Comparison of ENCODE assay signal across 31 cellular contexts in the genomic region with DNA sequence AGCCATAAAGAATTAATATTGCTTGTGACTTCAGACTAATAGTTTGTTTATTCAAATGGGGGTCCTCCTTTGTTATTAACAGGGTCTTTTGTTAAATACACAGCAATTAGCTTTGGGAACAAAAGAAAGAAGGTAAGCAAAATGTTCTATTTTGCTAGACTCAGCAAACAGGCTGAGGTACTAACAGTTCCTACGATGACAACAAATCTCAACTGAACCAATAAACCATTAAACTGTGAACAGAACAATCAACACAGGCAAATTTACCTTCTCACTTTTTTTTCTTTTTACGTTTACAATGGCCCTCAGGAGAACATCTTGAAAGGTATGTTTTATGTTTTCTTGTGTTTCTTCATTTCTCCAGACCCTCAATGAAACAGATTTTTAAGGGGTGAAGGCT.
DNase-seq lines count a peak whose midpoint lies in the region; ATAC-seq and TF ChIP-seq lines count a peak whose summit lies in the region.
"Had no signal": no experiment of that assay in that cellular context is flagged by ENCODE, and none has a peak within 500 bp of the region (broad histone marks: within the 10 kb centered on the region; RNA-seq: fewer than 3 reads in every experiment).

No MANE protein-coding gene starts in this region.

- no peaks in the 10 kb centered on the region for H3K9me3 ChIP-seq in left ventricle myocardium inferior (replicated peaks)
- H3K9me3 ChIP-seq in heart left ventricle: no peaks in the 10 kb centered on the region
- no peaks in the 10 kb centered on the region for H3K9me3 ChIP-seq in stomach
- no peaks in the 10 kb centered on the region for H3K9me3 ChIP-seq in tibial nerve
- H3K9me3 ChIP-seq in GM23248 (ENCODE audit: low read depth): no peaks in the 10 kb centered on the region
- H3K9me3 ChIP-seq: left lung, SK-N-SH had no signal

- in situ Hi-C loops in GM23248 (cut with MboI): no loop called here

- H3K4me3 ChIP-seq in left ventricle myocardium inferior (no peak overlapping the region), heart left ventricle (no peak overlapping the region), stomach (no peak overlapping the region), tibial nerve (no peak overlapping the region), GM23248 (no peak overlapping the region)
- H3K4me3 ChIP-seq: coronary artery, left lung had no signal

- peaks cover 42% of the 10 kb centered on the region for H3K4me1 Mint-ChIP-seq in brain
- H3K4me1 Mint-ChIP-seq: activated CD8-positive, alpha-beta memory T cell treated with anti-CD3 and anti-CD28 coated beads, Interleukin-2, amount 10 ng/mL, durations not matched to agents 7 days and 5 days; B cell; naive B cell had no signal

- peak overlapping the region in 3 of 5 experiments; percentile 25 to 57 (median 56) for H3K27ac Mint-ChIP-seq in brain
- H3K27ac Mint-ChIP-seq: activated CD8-positive, alpha-beta memory T cell treated with anti-CD3 and anti-CD28 coated beads, Interleukin-2, amount 10 ng/mL, durations not matched to agents 7 days and 5 days; activated T-cell treated with anti-CD3 and anti-CD28 coated beads, Interleukin-2, amount 50 U/mL, for 72 hours; B cell; CD8-positive, alpha-beta T cell; naive B cell had no signal

- DNase-seq in left ventricle myocardium inferior: no peak
- DNase-seq in heart left ventricle: no peak
- DNase-seq in NCI-H2081 (lab: John Stamatoyannopoulos, UW): peak; percentile 31 to 84
- DNase-seq in stomach: no peak
- no peak for DNase-seq in tibial nerve (ENCODE audit: low spot score in 2 of 2)
- DNase-seq in GM23248: no peak
- no peak for DNase-seq in anterior cingulate cortex (lab: John Stamatoyannopoulos, UW)
- DNase-seq: activated CD4-positive, alpha-beta T cell treated with anti-CD3 and anti-CD28 coated beads, Interleukin-2, amount 50 U/mL, for 4 hours; activated CD8-positive, alpha-beta memory T cell treated with anti-CD3 and anti-CD28 coated beads, Interleukin-2, amount 10 ng/mL, durations not matched to agents 7 days and 5 days; activated T-cell treated with anti-CD3 and anti-CD28 coated beads, Interleukin-2, amount 50 U/mL, for 72 hours; caudate nucleus; CD8-positive, alpha-beta T cell; effector memory CD4-positive, alpha-beta T cell; EL; IMR-90; left lung; mesendoderm; MV-4-11; naive B cell; NCI-H2107; NCI-H446; NK-92 treated with Interleukin-12 subunit alpha and Interleukin-12 subunit beta, amount 100 ng/mL, for 24 hours; PC-3; stimulated activated CD4-positive, alpha-beta T cell treated with anti-CD3 and anti-CD28 coated beads, Interleukin-4, amount 100 ng/mL, for 4 hours; trophoblast cell had no signal

- H3K27ac ChIP-seq in left ventricle myocardium inferior (replicated peaks) (peak overlapping the region; percentile 68), heart left ventricle (peak overlapping the region in 1 of 12 donors; percentile 0), stomach (peak overlapping the region in 4 of 5 donors; percentile 27 to 79 (median 72)), tibial nerve (no peak overlapping the region), GM23248 (no peak overlapping the region)
- H3K27ac ChIP-seq: coronary artery, left lung had no signal

- H3K9me2 ChIP-seq in GM23248 (ENCODE audit: insufficient read depth): no peaks in the 10 kb centered on the region; the same call in 1 of the 2 replicates
- H3K9me2 ChIP-seq: SK-N-SH had no signal

- H3K27me3 ChIP-seq in left ventricle myocardium inferior (ENCODE audit: low read depth) (no peaks in the 10 kb centered on the region), heart left ventricle (no peaks in the 10 kb centered on the region), stomach (no peaks in the 10 kb centered on the region), tibial nerve (no peaks in the 10 kb centered on the region), GM23248 (replicated peaks; ENCODE audit: insufficient read depth) (no peaks in the 10 kb centered on the region)
- H3K27me3 ChIP-seq: left lung had no signal

- no peaks in the 10 kb centered on the region for H3K27me3 Mint-ChIP-seq in brain
- H3K27me3 Mint-ChIP-seq: activated CD8-positive, alpha-beta memory T cell treated with anti-CD3 and anti-CD28 coated beads, Interleukin-2, amount 10 ng/mL, durations not matched to agents 7 days and 5 days; B cell; naive B cell had no signal

- H3K9me3 Mint-ChIP-seq in brain: no peaks in the 10 kb centered on the region
- H3K9me3 Mint-ChIP-seq: activated T-cell treated with anti-CD3 and anti-CD28 coated beads, Interleukin-2, amount 50 U/mL, for 72 hours; CD8-positive, alpha-beta T cell had no signal

- WGBS in heart left ventricle, 4 donors: 86 to 94% (median 89%) methylated on average over 2 of the region's 2 CpGs
- WGBS in stomach, 5 donors: 31 to 57% (median 42%) methylated on average over 2 of the region's 2 CpGs
- WGBS in tibial nerve, 2 donors: 90 to 92% methylated on average over 2 of the region's 2 CpGs
- WGBS in GM23248 (ENCODE audit: low coverage in 1 of 2, low lambda C conversion rate in 2 of 2, missing lambda C conversion rate in 2 of 2), 2 experiments: 92 to 99% methylated on average over 2 of the region's 2 CpGs

- TF ChIP-seq POLR2A in heart left ventricle (IDR thresholded peaks at IDR 0.05) (no peak), stomach (IDR thresholded peaks at IDR 0.05) (no peak), tibial nerve (IDR thresholded peaks at IDR 0.05) (no peak)

- H4K20me1 ChIP-seq in GM23248 (ENCODE audit: insufficient read depth): no peaks in the 10 kb centered on the region

- no peak overlapping the region for H3K4me3 Mint-ChIP-seq in brain
- H3K4me3 Mint-ChIP-seq: activated CD8-positive, alpha-beta memory T cell treated with anti-CD3 and anti-CD28 coated beads, Interleukin-2, amount 10 ng/mL, durations not matched to agents 7 days and 5 days; activated T-cell treated with anti-CD3 and anti-CD28 coated beads, Interleukin-2, amount 50 U/mL, for 72 hours; B cell; CD8-positive, alpha-beta T cell; naive B cell had no signal

- intact Hi-C loops in left ventricle myocardium inferior (cut with micrococcal nuclease): no loop called here
- intact Hi-C loops in heart left ventricle (cut with DNase I): loop anchor here in 2 of 10 donors (10.0 kb wide), 2 partner anchors 662 to 672 kb away; no protein-coding TSS in a partner anchor
- intact Hi-C loops in stomach (cut with DNase I; ENCODE audit: low total_unique reads): no loop called here

- no peaks in the 10 kb centered on the region for H3K79me2 ChIP-seq in GM23248 (ENCODE audit: insufficient read depth)

- no peak for TF ChIP-seq CTCF in left ventricle myocardium inferior (IDR thresholded peaks at IDR 0.05; ENCODE audit: borderline replicate concordance)
- no peak for TF ChIP-seq CTCF in heart left ventricle (IDR thresholded peaks at IDR 0.05)
- no peak for TF ChIP-seq CTCF in brain (conservative IDR thresholded peaks at IDR 0.05)
- TF ChIP-seq CTCF in stomach (IDR thresholded peaks at IDR 0.05): no peak
- no peak for TF ChIP-seq CTCF in tibial nerve (IDR thresholded peaks at IDR 0.05)

- no peak overlapping the region for H3K4me2 ChIP-seq in GM23248 (ENCODE audit: unreplicated experiment)
- H3K4me2 ChIP-seq: SK-N-SH had no signal

- no peak overlapping the region for H2AFZ ChIP-seq in GM23248

- ATAC-seq in heart left ventricle: no peak
- ATAC-seq: activated CD4-positive, CD25-positive, alpha-beta regulatory T cell treated with anti-CD3 and anti-CD28 coated beads, Interleukin-2, amount 50 U/mL, for 24 hours; activated CD8-positive, alpha-beta memory T cell treated with anti-CD3 and anti-CD28 coated beads, Interleukin-2, amount 10 ng/mL, durations not matched to agents 7 days and 5 days; activated T-cell treated with anti-CD3 and anti-CD28 coated beads, Interleukin-2, amount 50 U/mL, for 72 hours; CD8-positive, alpha-beta T cell; HCT116; left lung; PC-3 had no signal

- H3K36me3 Mint-ChIP-seq in brain: peaks cover 38% of the 10 kb centered on the region
- H3K36me3 Mint-ChIP-seq: activated CD8-positive, alpha-beta memory T cell treated with anti-CD3 and anti-CD28 coated beads, Interleukin-2, amount 10 ng/mL, durations not matched to agents 7 days and 5 days; CD8-positive, alpha-beta T cell; naive B cell had no signal

- no peak for TF ChIP-seq EP300 in stomach (IDR thresholded peaks at IDR 0.05)
- no peak for TF ChIP-seq EP300 in tibial nerve (IDR thresholded peaks at IDR 0.05)

- H3K9ac ChIP-seq in GM23248: no peak overlapping the region
- H3K9ac ChIP-seq: SK-N-SH had no signal

- H3F3A ChIP-seq in GM23248 (ENCODE audit: insufficient read depth): no peaks in the 10 kb centered on the region

- H3K36me3 ChIP-seq in left ventricle myocardium inferior (peaks cover 15% of the 10 kb centered on the region), heart left ventricle (peaks cover 0 to 43% (median 2%) of the 10 kb centered on the region in 9 donors), stomach (peaks cover 0 to 7% (median under 1%) of the 10 kb centered on the region in 4 donors), tibial nerve (no peaks in the 10 kb centered on the region), GM23248 (ENCODE audit: low read depth) (no peaks in the 10 kb centered on the region)
- H3K36me3 ChIP-seq: left lung had no signal

- H3K4me1 ChIP-seq in left ventricle myocardium inferior (peaks cover 53% of the 10 kb centered on the region), heart left ventricle (peaks cover 0 to 59% (median 12%) of the 10 kb centered on the region in 12 donors), stomach (peaks cover 0 to 44% (median 12%) of the 10 kb centered on the region in 4 donors), tibial nerve (peaks cover 0 to 19% (median 3%) of the 10 kb centered on the region in 4 donors), GM23248 (ENCODE audit: insufficient read depth) (peaks cover 13% of the 10 kb centered on the region)
- H3K4me1 ChIP-seq: left lung had no signal

Comparison
In these comparisons a context has a peak if more than half of its experiments do, and no peak if none do; other contexts are left out.
1. DNase-seq: peak in NCI-H2081 (2 of 2); none in left ventricle myocardium inferior (single experiment), heart left ventricle (0 of 5), stomach (single experiment), tibial nerve (0 of 2), GM23248 (single experiment) and anterior cingulate cortex (0 of 58).
2. H3K27ac ChIP-seq: peak in left ventricle myocardium inferior (single experiment) and stomach (4 of 5); none in tibial nerve (0 of 4) and GM23248 (single experiment).